22 cellular contexts compared by ENCODE assay signal in genomic region chr19:15286688-15287355, GRCh38. TPM values are rescaled to one million over a fixed set of nuclear protein-coding genes. Genes with fewer than 3 reads are reported as not detected.
DNase-seq lines count a peak whose midpoint lies in the region; ATAC-seq lines count a peak whose summit lies in the region.
"Had no signal": no experiment of that assay in that cellular context is flagged by ENCODE, and none has a peak within 500 bp of the region (broad histone marks: within the 10 kb centered on the region; RNA-seq: fewer than 3 reads in every experiment).

No MANE protein-coding gene starts in this region.

- H3K4me1 Mint-ChIP-seq in stimulated activated naive CD8-positive, alpha-beta T cell treated with anti-CD3 and anti-CD28 coated beads, Interleukin-15, Interleukin-2, amounts not matched to agents 100 ng/mL and 50 ng/mL, for 24 hours (ENCODE audit: low read depth), result peaks cover 99% of the 10 kb centered on the region
- peaks cover 95% of the 10 kb centered on the region for H3K4me1 Mint-ChIP-seq in stimulated activated naive CD8-positive, alpha-beta T cell treated with anti-CD3 and anti-CD28 coated beads, Interleukin-15, amount 100 ng/mL, for 72 hours
- H3K4me1 Mint-ChIP-seq in T-helper 17 cell, result peaks cover 80% of the 10 kb centered on the region
- peaks cover 81% of the 10 kb centered on the region for H3K4me1 Mint-ChIP-seq in memory B cell

- no peaks in the 10 kb centered on the region for H3K9me3 Mint-ChIP-seq in stimulated activated naive CD8-positive, alpha-beta T cell treated with anti-CD3 and anti-CD28 coated beads, Interleukin-15, Interleukin-2, amounts not matched to agents 100 ng/mL and 50 ng/mL, for 24 hours
- no peaks in the 10 kb centered on the region for H3K9me3 Mint-ChIP-seq in stimulated activated naive CD8-positive, alpha-beta T cell treated with anti-CD3 and anti-CD28 coated beads, Interleukin-15, amount 100 ng/mL, for 72 hours
- H3K9me3 Mint-ChIP-seq in memory B cell, result no peaks in the 10 kb centered on the region
- H3K9me3 Mint-ChIP-seq: activated CD4-positive, alpha-beta T cell treated with anti-CD3 and anti-CD28 coated beads, Interleukin-2, amount 10 ng/mL, durations not matched to agents 24 days and 14 days; mesothelial cell of epicardium had no signal

- H3K9me3 ChIP-seq in T-helper 17 cell (ENCODE audit: control insufficient read depth, low read length, poor library complexity, severe bottlenecking), result no peaks in the 10 kb centered on the region
- H3K9me3 ChIP-seq: HAP-1, SK-N-SH, tibial artery had no signal

- peak overlapping the region; percentile 71 for H3K27ac Mint-ChIP-seq in stimulated activated naive CD8-positive, alpha-beta T cell treated with anti-CD3 and anti-CD28 coated beads, Interleukin-15, Interleukin-2, amounts not matched to agents 100 ng/mL and 50 ng/mL, for 24 hours
- H3K27ac Mint-ChIP-seq in stimulated activated naive CD8-positive, alpha-beta T cell treated with anti-CD3 and anti-CD28 coated beads, Interleukin-15, amount 100 ng/mL, for 72 hours, result no peak overlapping the region
- peak overlapping the region; percentile 94 for H3K27ac Mint-ChIP-seq in T-helper 17 cell
- H3K27ac Mint-ChIP-seq in memory B cell, result peak overlapping the region; percentile 59

- no peak overlapping the region for H3K4me3 Mint-ChIP-seq in stimulated activated naive CD8-positive, alpha-beta T cell treated with anti-CD3 and anti-CD28 coated beads, Interleukin-15, Interleukin-2, amounts not matched to agents 100 ng/mL and 50 ng/mL, for 24 hours
- H3K4me3 Mint-ChIP-seq in stimulated activated naive CD8-positive, alpha-beta T cell treated with anti-CD3 and anti-CD28 coated beads, Interleukin-15, amount 100 ng/mL, for 72 hours, result no peak overlapping the region
- H3K4me3 Mint-ChIP-seq in T-helper 17 cell, result no peak overlapping the region
- peak overlapping the region; percentile 73 for H3K4me3 Mint-ChIP-seq in memory B cell
- H3K4me3 Mint-ChIP-seq: mesothelial cell of epicardium had no signal

- no peak for DNase-seq in stimulated activated naive CD8-positive, alpha-beta T cell treated with anti-CD3 and anti-CD28 coated beads, Interleukin-15, amount 100 ng/mL, for 72 hours
- DNase-seq in T-helper 17 cell (no peak), memory B cell (ENCODE audit: low spot score in 2 of 2) (no peak), NCI-H1092 (lab: John Stamatoyannopoulos, UW) (no peak), NCI-H82 (lab: John Stamatoyannopoulos, UW) (no peak)
- DNase-seq in stimulated activated CD4-positive, alpha-beta T cell treated with anti-CD3 and anti-CD28 coated beads, Interleukin-4, amount 100 ng/mL, for 24 hours, result no peak
- DNase-seq: activated CD4-positive, alpha-beta T cell treated with anti-CD3 and anti-CD28 coated beads, Interleukin-2, amount 10 ng/mL, durations not matched to agents 24 days and 14 days; activated naive CD4-positive, alpha-beta T cell treated with Interleukin-2 at 50 U/mL for 16 hours; COR-L47; foreskin keratinocyte; NCI-H1092 treated with DMSO at 0.1 percent for 48 hours; NCI-H2107; NCI-H69; retina; SK-N-SH; stimulated activated CD4-positive, alpha-beta T cell treated with anti-CD3 and anti-CD28 coated beads, Interleukin-12 subunit alpha, Interleukin-12 subunit beta, amount 100 ng/mL, for 4 hours; tibial artery had no signal

- no peaks in the 10 kb centered on the region for H3K27me3 Mint-ChIP-seq in stimulated activated naive CD8-positive, alpha-beta T cell treated with anti-CD3 and anti-CD28 coated beads, Interleukin-15, Interleukin-2, amounts not matched to agents 100 ng/mL and 50 ng/mL, for 24 hours
- no peaks in the 10 kb centered on the region for H3K27me3 Mint-ChIP-seq in stimulated activated naive CD8-positive, alpha-beta T cell treated with anti-CD3 and anti-CD28 coated beads, Interleukin-15, amount 100 ng/mL, for 72 hours
- H3K27me3 Mint-ChIP-seq in T-helper 17 cell, result no peaks in the 10 kb centered on the region
- no peaks in the 10 kb centered on the region for H3K27me3 Mint-ChIP-seq in memory B cell
- H3K27me3 Mint-ChIP-seq: activated CD4-positive, alpha-beta T cell treated with anti-CD3 and anti-CD28 coated beads, Interleukin-2, amount 10 ng/mL, durations not matched to agents 24 days and 14 days had no signal

- ATAC-seq in stimulated activated naive CD8-positive, alpha-beta T cell treated with anti-CD3 and anti-CD28 coated beads, Interleukin-15, amount 100 ng/mL, for 72 hours, result no peak
- peak; percentile 21 for ATAC-seq in T-helper 17 cell
- ATAC-seq in memory B cell (ENCODE audit: low read depth), result no peak
- no peak for ATAC-seq in GM21737 (IDR thresholded peaks at IDR 0.05; ENCODE audit: unreplicated experiment)
- ATAC-seq: foreskin keratinocyte, Panc1 had no signal

- H3K36me3 Mint-ChIP-seq in stimulated activated naive CD8-positive, alpha-beta T cell treated with anti-CD3 and anti-CD28 coated beads, Interleukin-15, Interleukin-2, amounts not matched to agents 100 ng/mL and 50 ng/mL, for 24 hours (ENCODE audit: low read depth), result no peaks in the 10 kb centered on the region
- H3K36me3 Mint-ChIP-seq in T-helper 17 cell (ENCODE audit: low read depth) (no peaks in the 10 kb centered on the region), memory B cell (no peaks in the 10 kb centered on the region)
- H3K36me3 Mint-ChIP-seq: mesothelial cell of epicardium had no signal

RNA-seq across cellular contexts. Expression of gene BRD4, which starts 45.5 kb away (rescaled TPM):
- 100 to 1,000 TPM; 120 to 123 TPM for total RNA-seq in T-helper 17 cell

RNA-seq across cellular contexts. Expression of gene EPHX3, which starts 54.6 kb away (rescaled TPM):
- total RNA-seq in T-helper 17 cell, result not detected
- total RNA-seq: foreskin keratinocyte had no signal

Comparison
In these comparisons a context has a peak if more than half of its experiments do, and no peak if none do; other contexts are left out.
1. H3K27ac Mint-ChIP-seq: peak in stimulated activated naive CD8-positive, alpha-beta T cell treated with anti-CD3 and anti-CD28 coated beads, Interleukin-15, Interleukin-2, amounts not matched to agents 100 ng/mL and 50 ng/mL, for 24 hours (single experiment), T-helper 17 cell (single experiment) and memory B cell (single experiment); none in stimulated activated naive CD8-positive, alpha-beta T cell treated with anti-CD3 and anti-CD28 coated beads, Interleukin-15, amount 100 ng/mL, for 72 hours (0 of 2).